In the genomic region with DNA sequence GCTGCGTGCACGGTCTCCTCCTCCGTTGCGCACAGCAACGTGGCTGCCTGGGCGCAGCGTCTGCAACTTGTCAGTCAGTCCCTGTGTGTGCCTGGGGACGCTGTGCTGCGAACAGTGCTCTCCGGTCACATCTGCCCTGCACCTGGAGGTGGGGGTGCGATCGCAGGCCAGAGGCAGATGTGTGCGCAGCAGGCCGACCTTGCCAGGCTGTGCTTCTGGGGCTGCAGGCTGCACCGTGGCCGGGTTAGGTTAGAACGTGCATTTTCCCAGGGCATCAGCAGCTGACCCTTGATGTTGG, we compare ENCODE assay signal across 16 cellular contexts. TPM values are rescaled to one million over a fixed set of nuclear protein-coding genes. Genes with fewer than 3 reads are reported as not detected.
DNase-seq lines count a peak whose midpoint lies in the region; ATAC-seq and TF ChIP-seq lines count a peak whose summit lies in the region.
"Had no signal": no experiment of that assay in that cellular context is flagged by ENCODE, and none has a peak within 500 bp of the region (broad histone marks: within the 10 kb centered on the region; RNA-seq: fewer than 3 reads in every experiment).

No MANE protein-coding gene starts in this region.

- ATAC-seq in HG03108 (IDR thresholded peaks at IDR 0.05; ENCODE audit: unreplicated experiment) (no peak), mucosa of descending colon (no peak)
- ATAC-seq: activated CD8-positive, alpha-beta memory T cell treated with anti-CD3 and anti-CD28 coated beads, Interleukin-2, amount 10 ng/mL, durations not matched to agents 7 days and 5 days had no signal

- no peaks in the 10 kb centered on the region for H4K20me1 ChIP-seq in GM23248 (ENCODE audit: insufficient read depth)

- H3K4me2 ChIP-seq in GM23248 (ENCODE audit: unreplicated experiment), result peak overlapping the region; percentile 55

- TF ChIP-seq CTCF in breast epithelium (IDR thresholded peaks at IDR 0.05) (no peak), mucosa of descending colon (IDR thresholded peaks at IDR 0.05) (no peak)

- no peaks in the 10 kb centered on the region for H3K9me3 ChIP-seq in GM23248 (ENCODE audit: low read depth)
- no peaks in the 10 kb centered on the region for H3K9me3 ChIP-seq in breast epithelium
- no peaks in the 10 kb centered on the region for H3K9me3 ChIP-seq in subcutaneous abdominal adipose tissue (ENCODE audit: control insufficient read depth in 5 of 5, low read length in 5 of 5)
- no peaks in the 10 kb centered on the region for H3K9me3 ChIP-seq in mucosa of descending colon

- peaks cover 8% of the 10 kb centered on the region for H3K79me2 ChIP-seq in GM23248 (ENCODE audit: insufficient read depth)

- peaks cover 15% of the 10 kb centered on the region; the same call in 1 of the 2 replicates for H3K36me3 ChIP-seq in GM23248 (ENCODE audit: low read depth)
- no peaks in the 10 kb centered on the region for H3K36me3 ChIP-seq in breast epithelium
- H3K36me3 ChIP-seq in subcutaneous abdominal adipose tissue (ENCODE audit: control insufficient read depth in 5 of 5, insufficient read depth in 5 of 5, low read length in 5 of 5), result peaks cover 0 to 84% (median 67%) of the 10 kb centered on the region in 5 donors
- no peaks in the 10 kb centered on the region for H3K36me3 ChIP-seq in mucosa of descending colon (ENCODE audit: low read depth)

- peak; percentile 5 for DNase-seq in GM23248
- no peak for DNase-seq in breast epithelium (ENCODE audit: low spot score in 2 of 2)
- DNase-seq in NCI-H187 (lab: John Stamatoyannopoulos, UW), result no peak
- no peak for DNase-seq in SW480 (ENCODE audit: low spot score)
- no peak for DNase-seq in mucosa of descending colon
- DNase-seq: activated CD8-positive, alpha-beta memory T cell treated with anti-CD3 and anti-CD28 coated beads, Interleukin-2, amount 10 ng/mL, durations not matched to agents 7 days and 5 days; activated naive CD4-positive, alpha-beta T cell; NCI-H1092 treated with DMSO at 0.1 percent for 48 hours; NCI-H345; small intestine; WERI-Rb-1 had no signal

- intact Hi-C loops in breast epithelium (cut with DNase I; ENCODE audit: low total_unique reads), result no loop called here
- intact Hi-C loops in mucosa of descending colon (cut with DNase I, micrococcal nuclease), result loop anchor here in 1 of 2 donors (10.0 kb wide), 1 partner anchor 83 kb away; no protein-coding TSS in a partner anchor

- no peak overlapping the region; the same call in 1 of the 2 replicates for H3K4me3 ChIP-seq in GM23248
- H3K4me3 ChIP-seq in breast epithelium, result peak overlapping the region in 1 of 3 donors; percentile 53
- H3K4me3 ChIP-seq in subcutaneous abdominal adipose tissue (ENCODE audit: low read depth in 1 of 5, low read length in 5 of 5), result no peak overlapping the region
- no peak overlapping the region for H3K4me3 ChIP-seq in mucosa of descending colon
- H3K4me3 ChIP-seq: cardiac muscle cell, SK-N-MC had no signal

- WGBS in GM23248 (ENCODE audit: low coverage in 1 of 2, low lambda C conversion rate in 2 of 2, missing lambda C conversion rate in 2 of 2), 2 experiments, result 57 to 65% methylated on average over 17 of the region's 17 CpGs

- H3K27me3 ChIP-seq in GM23248 (replicated peaks; ENCODE audit: insufficient read depth) (no peaks in the 10 kb centered on the region), breast epithelium (no peaks in the 10 kb centered on the region), layer of hippocampus (ENCODE audit: control insufficient read depth, insufficient read depth, low read length) (no peaks in the 10 kb centered on the region), subcutaneous abdominal adipose tissue (ENCODE audit: control insufficient read depth in 5 of 5, insufficient read depth in 4 of 5, low read length in 5 of 5) (no peaks in the 10 kb centered on the region)
- H3K27me3 ChIP-seq: cardiac muscle cell had no signal

- H2AFZ ChIP-seq in GM23248, result no peak overlapping the region

- H3K27ac ChIP-seq in GM23248, result peak overlapping the region; percentile 95
- H3K27ac ChIP-seq in breast epithelium, result peak overlapping the region; percentile 92 to 95
- peak overlapping the region; percentile 80 for H3K27ac ChIP-seq in layer of hippocampus (ENCODE audit: low read depth, low read length)
- H3K27ac ChIP-seq in subcutaneous abdominal adipose tissue (ENCODE audit: low read depth, low read length), result peak overlapping the region; percentile 79
- H3K27ac ChIP-seq: cardiac muscle cell, SK-N-MC, WERI-Rb-1 had no signal

- no peaks in the 10 kb centered on the region for H3K9me2 ChIP-seq in GM23248 (ENCODE audit: insufficient read depth)

- peak overlapping the region; percentile 82 for H3K9ac ChIP-seq in GM23248
- H3K9ac ChIP-seq in subcutaneous abdominal adipose tissue (ENCODE audit: low read length in 5 of 5), result no peak overlapping the region

- H3F3A ChIP-seq in GM23248 (ENCODE audit: insufficient read depth), result peaks cover 4% of the 10 kb centered on the region; the same call in 1 of the 2 replicates

- in situ Hi-C loops in GM23248 (cut with MboI), result no loop called here

- peaks cover 16% of the 10 kb centered on the region for H3K4me1 ChIP-seq in GM23248 (ENCODE audit: insufficient read depth)
- H3K4me1 ChIP-seq in breast epithelium, result peaks cover 4 to 10% of the 10 kb centered on the region in 2 donors
- H3K4me1 ChIP-seq in subcutaneous abdominal adipose tissue (ENCODE audit: control insufficient read depth in 5 of 5, insufficient read depth in 5 of 5, low read length in 5 of 5), result peaks cover 6 to 31% (median 23%) of the 10 kb centered on the region in 5 donors
- peaks cover 14% of the 10 kb centered on the region for H3K4me1 ChIP-seq in mucosa of descending colon (ENCODE audit: low read depth)

- TF ChIP-seq POLR2A in breast epithelium (IDR thresholded peaks at IDR 0.05), result no peak

RNA-seq across cellular contexts. Expression of a gene that starts 8.2 kb away (rescaled TPM):
- 16.7 and 26.8 TPM in 2 replicates for total RNA-seq in GM23248 (2014; rRNA removed; shearing (Covaris generic))
- 25.3 and 26.3 TPM in 2 replicates for polyA plus RNA-seq in GM23248 (2016; fragmentation: Nextera tagmentation; extraction: Ambion mirVana)
- total RNA-seq in breast epithelium (10 to 100 TPM; 23.7 to 33.4 (median 29.5) TPM), mucosa of descending colon (10 to 100 TPM; 36.9 to 48.8 (median 48.2) TPM)

RNA-seq across cellular contexts. Expression of a gene that starts 35.9 kb away (rescaled TPM):
- 104 and 110 TPM in 2 replicates for total RNA-seq in GM23248 (2014; rRNA removed; shearing (Covaris generic))
- polyA plus RNA-seq in GM23248 (2016; fragmentation: Nextera tagmentation; extraction: Ambion mirVana), result 65.6 and 74.0 TPM in 2 replicates
- total RNA-seq in breast epithelium (100 to 1,000 TPM; 153 to 189 (median 160) TPM), mucosa of descending colon (100 to 1,000 TPM; 151 to 179 (median 164) TPM)
